13 cellular contexts compared by ENCODE assay signal in the genomic region with DNA sequence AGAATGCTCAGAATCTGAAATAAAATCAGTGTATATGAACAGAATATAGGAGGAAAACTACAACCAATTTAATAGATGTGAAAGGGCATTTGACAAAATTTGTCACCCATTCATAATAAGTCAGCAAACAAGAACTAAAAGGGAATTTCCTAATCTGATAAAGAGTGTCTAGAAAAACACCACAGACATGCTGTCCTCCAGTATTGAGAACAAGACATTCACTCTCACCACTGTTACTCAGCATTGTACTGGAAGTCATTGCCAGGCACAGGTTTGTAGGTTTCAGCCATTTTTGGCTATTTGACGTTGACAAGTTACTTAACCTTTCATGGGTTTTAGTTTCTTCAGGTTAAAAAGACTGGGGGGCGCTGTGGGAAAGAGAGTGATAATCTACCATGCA. TPM values are rescaled to one million over a fixed set of nuclear protein-coding genes. Genes with fewer than 3 reads are reported as not detected.
DNase-seq lines count a peak whose midpoint lies in the region; ATAC-seq and TF ChIP-seq lines count a peak whose summit lies in the region.
"Had no signal": no experiment of that assay in that cellular context is flagged by ENCODE, and none has a peak within 500 bp of the region (broad histone marks: within the 10 kb centered on the region; RNA-seq: fewer than 3 reads in every experiment).

No MANE protein-coding gene starts in this region.

- DNase-seq in Daoy (ENCODE audit: low read depth) (peak; percentile 22), PC-3 (no peak), NCI-H510A treated with DMSO at 0.1 percent for 48 hours (lab: John Stamatoyannopoulos, UW) (no peak), nucleus accumbens (lab: John Stamatoyannopoulos, UW) (no peak)
- DNase-seq in effector memory CD8-positive, alpha-beta T cell, result no peak
- DNase-seq in effector memory CD4-positive, alpha-beta T cell, result no peak
- DNase-seq: DMS79 treated with DMSO at 0.1 percent for 48 hours, esophagus squamous epithelium, heart right ventricle, NCI-H1105 had no signal

- H3K4me1 Mint-ChIP-seq in effector memory CD8-positive, alpha-beta T cell (ENCODE audit: low read depth in 2 of 2), result peaks cover 10 to 32% of the 10 kb centered on the region in 2 donors

- H3K27me3 ChIP-seq in PC-3 (ENCODE audit: low read length), result no peaks in the 10 kb centered on the region
- no peaks in the 10 kb centered on the region for H3K27me3 ChIP-seq in effector memory CD4-positive, alpha-beta T cell (replicated peaks; ENCODE audit: control insufficient read depth, insufficient read depth, low read length, poor library complexity, severe bottlenecking)
- H3K27me3 ChIP-seq: BLaER1, esophagus squamous epithelium, heart right ventricle, SJSA1 had no signal

- H2AFZ ChIP-seq in PC-3 (ENCODE audit: low read length), result no peak overlapping the region

- no peaks in the 10 kb centered on the region for H3K9me3 ChIP-seq in PC-3 (ENCODE audit: low read length)
- H3K9me3 ChIP-seq in effector memory CD4-positive, alpha-beta T cell (ENCODE audit: control insufficient read depth, low read length), result no peaks in the 10 kb centered on the region
- H3K9me3 ChIP-seq: BLaER1, esophagus squamous epithelium, heart right ventricle, SJSA1 had no signal

- H3K36me3 ChIP-seq in PC-3 (ENCODE audit: low read depth, low read length), result peaks cover 72% of the 10 kb centered on the region
- H3K36me3 ChIP-seq in effector memory CD4-positive, alpha-beta T cell (ENCODE audit: control insufficient read depth, insufficient read depth, low read length), result peaks cover 77% of the 10 kb centered on the region

- CTCF ChIA-PET in PC-3 (lab: Charles Lee), result no interaction called here

- peaks cover 58% of the 10 kb centered on the region for H3K79me2 ChIP-seq in PC-3 (ENCODE audit: low read length)

- ATAC-seq in GM18498 (IDR thresholded peaks at IDR 0.05; ENCODE audit: unreplicated experiment) (peak; percentile 50), PC-3 (no peak)
- ATAC-seq in effector memory CD8-positive, alpha-beta T cell (replicated peaks), result peak; percentile 32
- ATAC-seq: heart right ventricle had no signal

- no peak overlapping the region for H3K9ac ChIP-seq in PC-3 (ENCODE audit: low read length)
- H3K9ac ChIP-seq: BLaER1 had no signal

- peak overlapping the region; percentile 15 to 69 for H3K27ac Mint-ChIP-seq in effector memory CD8-positive, alpha-beta T cell

- peaks cover 27% of the 10 kb centered on the region for H4K20me1 ChIP-seq in PC-3 (ENCODE audit: low read length)

- no peak overlapping the region for H3K4me3 Mint-ChIP-seq in effector memory CD8-positive, alpha-beta T cell

- no peak overlapping the region for H3K4me2 ChIP-seq in PC-3 (ENCODE audit: low read length)
- H3K4me2 ChIP-seq: BLaER1 had no signal

- H3F3A ChIP-seq in PC-3 (ENCODE audit: low read length, unreplicated experiment), result no peaks in the 10 kb centered on the region

- TF ChIP-seq CTCF in PC-3 (conservative IDR thresholded peaks at IDR 0.05; ENCODE audit: low read depth, low read length), result 0 out of 2 replicates have a peak, but pooled peaks have one; percentile 19

- no peaks in the 10 kb centered on the region for H3K9me3 Mint-ChIP-seq in effector memory CD8-positive, alpha-beta T cell

- no peaks in the 10 kb centered on the region for H3K9me2 ChIP-seq in PC-3 (replicated peaks; ENCODE audit: low read length)

- POLR2A ChIA-PET in PC-3 (lab: Charles Lee; ENCODE audit: unreplicated experiment), result no interaction called here

- intact Hi-C loops in PC-3 (cut with micrococcal nuclease), result no loop called here

- H3K4me3 ChIP-seq in PC-3 (ENCODE audit: low read length), result no peak overlapping the region
- H3K4me3 ChIP-seq in effector memory CD4-positive, alpha-beta T cell (ENCODE audit: insufficient read depth, low read depth, low read length, poor library complexity, severe bottlenecking), result no peak overlapping the region
- H3K4me3 ChIP-seq: BLaER1, esophagus squamous epithelium, heart right ventricle, SJSA1 had no signal

- no peaks in the 10 kb centered on the region for H3K27me3 Mint-ChIP-seq in effector memory CD8-positive, alpha-beta T cell

- H3K4me1 ChIP-seq in PC-3 (ENCODE audit: insufficient read depth, low read length), result peaks cover 17% of the 10 kb centered on the region
- no peaks in the 10 kb centered on the region for H3K4me1 ChIP-seq in effector memory CD4-positive, alpha-beta T cell (ENCODE audit: control insufficient read depth, insufficient read depth, low read length, poor library complexity, severe bottlenecking)
- H3K4me1 ChIP-seq: BLaER1, SJSA1 had no signal

- H3K27ac ChIP-seq in PC-3 (ENCODE audit: low read length), result no peak overlapping the region
- H3K27ac ChIP-seq in effector memory CD4-positive, alpha-beta T cell (ENCODE audit: insufficient read depth, low read length, poor library complexity, severe bottlenecking), result no peak overlapping the region
- H3K27ac ChIP-seq: BLaER1, esophagus squamous epithelium, heart right ventricle, SJSA1 had no signal

- H3K36me3 Mint-ChIP-seq in effector memory CD8-positive, alpha-beta T cell (ENCODE audit: insufficient read depth), result peaks cover 85% of the 10 kb centered on the region

- BruUV-seq in PC-3 (replicated peaks; lab: Mats Ljungman, UMichigan), result no TSS peak

RNA-seq across cellular contexts. Expression of gene EIF2S1, which starts 13.2 kb away (rescaled TPM):
- 654 and 755 TPM in 2 replicates for total RNA-seq in Daoy (2014; rRNA removed; shearing (Covaris generic))
- total RNA-seq in PC-3 (2014; rRNA removed), result 345 and 415 TPM in 2 replicates

RNA-seq across cellular contexts. Expression of gene ATP6V1D, which starts 13.7 kb away (rescaled TPM):
- total RNA-seq in Daoy (2014; rRNA removed; shearing (Covaris generic)), result 222 and 258 TPM in 2 replicates
- 69.6 and 85.9 TPM in 2 replicates for total RNA-seq in PC-3 (2014; rRNA removed)

RNA-seq across cellular contexts. Expression of gene PLEK2, which starts 38.6 kb away (rescaled TPM):
- 12.8 and 17.0 TPM in 2 replicates for total RNA-seq in Daoy (2014; rRNA removed; shearing (Covaris generic))
- total RNA-seq in PC-3 (2014; rRNA removed), result 48.0 and 57.2 TPM in 2 replicates
